Comparison of ENCODE assay signal across 8 cellular contexts in genomic region chr4:7719354-7720174, GRCh38.
DNase-seq lines count a peak whose midpoint lies in the region; ATAC-seq and TF ChIP-seq lines count a peak whose summit lies in the region.

No MANE protein-coding gene starts in this region.

- peak; percentile 90 for TF ChIP-seq CTCF in endodermal cell (conservative IDR thresholded peaks at IDR 0.05)

- peak; percentile 16 for DNase-seq in NCI-H1436 (lab: John Stamatoyannopoulos, UW)
- DNase-seq in NCI-H1436 treated with DMSO at 0.1 percent for 48 hours (lab: John Stamatoyannopoulos, UW) = no peak
- DNase-seq in NCI-H345 (lab: John Stamatoyannopoulos, UW) = peak; percentile 54
- peak; percentile 24 for DNase-seq in activated CD8-positive, alpha-beta memory T cell treated with anti-CD3 and anti-CD28 coated beads, Interleukin-2, amount 50 U/mL, for 1 hour (ENCODE audit: extremely low read depth)
- peak; percentile 95 for DNase-seq in endodermal cell
- DNase-seq in natural killer cell treated with Interleukin-12 subunit alpha and Interleukin-12 subunit beta and Interleukin-15 and Interleukin-18, amount 100 ng/mL, for 72 hours (ENCODE audit: low spot score) = peak; percentile 77
- DNase-seq in stimulated activated naive CD8-positive, alpha-beta T cell treated with anti-CD3 and anti-CD28 coated beads, Interleukin-15, Interleukin-2, amounts not matched to agents 100 U/mL and 50 U/mL, for 24 hours = peak; percentile 80

- WGBS in endodermal cell (ENCODE audit: insufficient coverage in 1 of 2, insufficient read length in 1 of 2), 2 experiments = 30 to 51% methylated on average over 10 to 32 of the region's 33 CpGs

- peaks cover 3% of the 10 kb centered on the region for H3K9me3 Mint-ChIP-seq in endodermal cell
- H3K9me3 Mint-ChIP-seq in natural killer cell treated with Interleukin-12 subunit alpha and Interleukin-12 subunit beta and Interleukin-15 and Interleukin-18, amount 100 ng/mL, for 72 hours = peaks cover 7% of the 10 kb centered on the region

- H3K27me3 ChIP-seq in endodermal cell (ENCODE audit: control insufficient read depth, insufficient read depth, low read length, poor library complexity, severe bottlenecking) = peaks cover 14% of the 10 kb centered on the region

- H3K4me1 ChIP-seq in endodermal cell (ENCODE audit: control insufficient read depth, insufficient read depth, low read length) = no peaks in the 10 kb centered on the region

- H3K36me3 Mint-ChIP-seq in endodermal cell (ENCODE audit: low read depth) = no peaks in the 10 kb centered on the region
- no peaks in the 10 kb centered on the region for H3K36me3 Mint-ChIP-seq in natural killer cell treated with Interleukin-12 subunit alpha and Interleukin-12 subunit beta and Interleukin-15 and Interleukin-18, amount 100 ng/mL, for 72 hours

- peaks cover 14% of the 10 kb centered on the region for H3K4me1 Mint-ChIP-seq in endodermal cell
- peaks cover 14 to 22% of the 10 kb centered on the region in 2 donors for H3K4me1 Mint-ChIP-seq in natural killer cell treated with Interleukin-12 subunit alpha and Interleukin-12 subunit beta and Interleukin-15 and Interleukin-18, amount 100 ng/mL, for 72 hours (ENCODE audit: low read depth in 2 of 2)

- no peak overlapping the region for H3K27ac Mint-ChIP-seq in endodermal cell
- H3K27ac Mint-ChIP-seq in natural killer cell treated with Interleukin-12 subunit alpha and Interleukin-12 subunit beta and Interleukin-15 and Interleukin-18, amount 100 ng/mL, for 72 hours = no peak overlapping the region

- no peak overlapping the region for H3K4me3 ChIP-seq in endodermal cell (ENCODE audit: low read length)

- no peaks in the 10 kb centered on the region for H3K36me3 ChIP-seq in endodermal cell (ENCODE audit: control insufficient read depth, insufficient read depth, low read length)

- no peak overlapping the region for H3K4me3 Mint-ChIP-seq in endodermal cell
- H3K4me3 Mint-ChIP-seq in natural killer cell treated with Interleukin-12 subunit alpha and Interleukin-12 subunit beta and Interleukin-15 and Interleukin-18, amount 100 ng/mL, for 72 hours = no peak overlapping the region

- peaks cover 10% of the 10 kb centered on the region for H3K27me3 Mint-ChIP-seq in endodermal cell (ENCODE audit: insufficient read depth)
- peaks cover 12 to 14% of the 10 kb centered on the region in 2 donors for H3K27me3 Mint-ChIP-seq in natural killer cell treated with Interleukin-12 subunit alpha and Interleukin-12 subunit beta and Interleukin-15 and Interleukin-18, amount 100 ng/mL, for 72 hours

- H3K9ac ChIP-seq in endodermal cell (ENCODE audit: extremely low read depth, low read length, poor library complexity, severe bottlenecking) = no peak overlapping the region

- no peaks in the 10 kb centered on the region for H3K9me3 ChIP-seq in endodermal cell (ENCODE audit: control insufficient read depth, low read length)

- no peak overlapping the region for H3K27ac ChIP-seq in endodermal cell (ENCODE audit: low read depth, low read length)

- peak; percentile 47 to 67 for ATAC-seq in natural killer cell treated with Interleukin-12 subunit alpha and Interleukin-12 subunit beta and Interleukin-15 and Interleukin-18, amount 100 ng/mL, for 72 hours
- ATAC-seq in stimulated activated naive CD8-positive, alpha-beta T cell treated with anti-CD3 and anti-CD28 coated beads, Interleukin-15, Interleukin-2, amounts not matched to agents 100 U/mL and 50 U/mL, for 24 hours = peak; percentile 55
- ATAC-seq in HG02973 (IDR thresholded peaks at IDR 0.05; ENCODE audit: unreplicated experiment) = no peak
